8 cellular contexts compared by ENCODE assay signal in genomic region chr1:220045356-220046051, GRCh38. TPM values are rescaled to one million over a fixed set of nuclear protein-coding genes. Genes with fewer than 3 reads are reported as not detected.
DNase-seq lines count a peak whose midpoint lies in the region; ATAC-seq lines count a peak whose summit lies in the region.

No MANE protein-coding gene starts in this region.

- H3K79me2 ChIP-seq in Karpas-422 (ENCODE audit: low read length) = peaks cover 58% of the 10 kb centered on the region

- H3K9me2 ChIP-seq in Karpas-422 (replicated peaks; ENCODE audit: insufficient read depth, low read length) = no peaks in the 10 kb centered on the region

- H3K27me3 ChIP-seq in Karpas-422 (ENCODE audit: low read length) (no peaks in the 10 kb centered on the region), adipocyte (replicated peaks; ENCODE audit: control insufficient read depth, insufficient read depth, low read length) (no peaks in the 10 kb centered on the region)

- DNase-seq in activated T-cell treated with anti-CD3 and anti-CD28 coated beads, Interleukin-2, amount 50 U/mL, for 24 hours = no peak
- no peak for DNase-seq in activated T-cell treated with anti-CD3 and anti-CD28 coated beads for 4 hours
- DNase-seq in Karpas-422 = peak; percentile 65
- DNase-seq in adipocyte (ENCODE audit: low read depth) = no peak
- DNase-seq in immature natural killer cell = no peak
- DNase-seq in stimulated activated naive CD8-positive, alpha-beta T cell treated with anti-CD3 and anti-CD28 coated beads, Interleukin-15, amount 100 ng/mL, for 72 hours = no peak

- H2AFZ ChIP-seq in Karpas-422 (ENCODE audit: low read length) = no peak overlapping the region

- no peaks in the 10 kb centered on the region for H3K27me3 Mint-ChIP-seq in activated T-cell treated with anti-CD3 and anti-CD28 coated beads, Interleukin-2, amount 50 U/mL, for 24 hours
- peaks cover 4 to 13% (median 12%) of the 10 kb centered on the region in 3 donors for H3K27me3 Mint-ChIP-seq in immature natural killer cell (ENCODE audit: low read depth in 3 of 3)
- no peaks in the 10 kb centered on the region for H3K27me3 Mint-ChIP-seq in stimulated activated naive CD8-positive, alpha-beta T cell treated with anti-CD3 and anti-CD28 coated beads, Interleukin-15, amount 100 ng/mL, for 72 hours

- H3K4me2 ChIP-seq in Karpas-422 (ENCODE audit: low read depth, low read length, poor library complexity, severe bottlenecking) = peak overlapping the region; percentile 68

- H3K4me1 ChIP-seq in Karpas-422 (ENCODE audit: low read length) (peaks cover 29% of the 10 kb centered on the region), adipocyte (ENCODE audit: control insufficient read depth, insufficient read depth, low read length) (peaks cover 15% of the 10 kb centered on the region)

- H3K27ac ChIP-seq in Karpas-422 (ENCODE audit: low read length) = peak overlapping the region; percentile 72

- H3K9ac ChIP-seq in Karpas-422 (ENCODE audit: low read length) (peak overlapping the region; percentile 92), adipocyte (ENCODE audit: low read length) (peak overlapping the region; percentile 91)

- peak overlapping the region; percentile 98 for H3K27ac Mint-ChIP-seq in activated T-cell treated with anti-CD3 and anti-CD28 coated beads, Interleukin-2, amount 50 U/mL, for 24 hours
- H3K27ac Mint-ChIP-seq in immature natural killer cell = peak overlapping the region; percentile 86 to 97 (median 95)
- peak overlapping the region; percentile 98 to 100 for H3K27ac Mint-ChIP-seq in stimulated activated naive CD8-positive, alpha-beta T cell treated with anti-CD3 and anti-CD28 coated beads, Interleukin-15, amount 100 ng/mL, for 72 hours

- H3K9me3 ChIP-seq in Karpas-422 (ENCODE audit: low read length) = no peaks in the 10 kb centered on the region
- H3K9me3 ChIP-seq in adipocyte (ENCODE audit: control insufficient read depth, low read length) = no peaks in the 10 kb centered on the region

- H3K4me3 ChIP-seq in Karpas-422 (ENCODE audit: low read length) = peak overlapping the region; percentile 94
- H3K4me3 ChIP-seq in adipocyte (ENCODE audit: low read length) = peak overlapping the region; percentile 94

- peaks cover 52% of the 10 kb centered on the region for H3K36me3 Mint-ChIP-seq in activated T-cell treated with anti-CD3 and anti-CD28 coated beads, Interleukin-2, amount 50 U/mL, for 24 hours (ENCODE audit: low read depth)
- H3K36me3 Mint-ChIP-seq in immature natural killer cell = no peaks in the 10 kb centered on the region

- H4K20me1 ChIP-seq in Karpas-422 (ENCODE audit: insufficient read depth, low read depth, low read length) = no peaks in the 10 kb centered on the region; the same call in 1 of the 2 replicates

- H3K4me1 Mint-ChIP-seq in activated T-cell treated with anti-CD3 and anti-CD28 coated beads, Interleukin-2, amount 50 U/mL, for 24 hours (ENCODE audit: low read depth) = peaks cover 51% of the 10 kb centered on the region
- peaks cover 38 to 43% of the 10 kb centered on the region in 2 donors for H3K4me1 Mint-ChIP-seq in immature natural killer cell
- peaks cover 43% of the 10 kb centered on the region for H3K4me1 Mint-ChIP-seq in stimulated activated naive CD8-positive, alpha-beta T cell treated with anti-CD3 and anti-CD28 coated beads, Interleukin-15, amount 100 ng/mL, for 72 hours

- peak overlapping the region; percentile 98 for H3K4me3 Mint-ChIP-seq in activated T-cell treated with anti-CD3 and anti-CD28 coated beads, Interleukin-2, amount 50 U/mL, for 24 hours
- peak overlapping the region; percentile 89 to 97 (median 92) for H3K4me3 Mint-ChIP-seq in immature natural killer cell
- H3K4me3 Mint-ChIP-seq in stimulated activated naive CD8-positive, alpha-beta T cell treated with anti-CD3 and anti-CD28 coated beads, Interleukin-15, amount 100 ng/mL, for 72 hours = peak overlapping the region; percentile 90 to 98

- ATAC-seq in stimulated activated naive CD8-positive, alpha-beta T cell treated with anti-CD3 and anti-CD28 coated beads, Interleukin-15, amount 100 ng/mL, for 72 hours = peak; percentile 49
- ATAC-seq in HG03097 (IDR thresholded peaks at IDR 0.05; ENCODE audit: low FRiP score, unreplicated experiment) (no peak), HG02885 (IDR thresholded peaks at IDR 0.05; ENCODE audit: poor library complexity, unreplicated experiment) (no peak)

- no peaks in the 10 kb centered on the region; the same call in 1 of the 2 replicates for H3K36me3 ChIP-seq in Karpas-422 (ENCODE audit: insufficient read depth, low read length)
- H3K36me3 ChIP-seq in adipocyte (ENCODE audit: control insufficient read depth, insufficient read depth, low read length, severe bottlenecking) = peaks cover 8% of the 10 kb centered on the region

- no peaks in the 10 kb centered on the region for H3K9me3 Mint-ChIP-seq in activated T-cell treated with anti-CD3 and anti-CD28 coated beads, Interleukin-2, amount 50 U/mL, for 24 hours
- no peaks in the 10 kb centered on the region for H3K9me3 Mint-ChIP-seq in immature natural killer cell
- H3K9me3 Mint-ChIP-seq in stimulated activated naive CD8-positive, alpha-beta T cell treated with anti-CD3 and anti-CD28 coated beads, Interleukin-15, amount 100 ng/mL, for 72 hours = no peaks in the 10 kb centered on the region

RNA-seq across cellular contexts. Expression of gene EPRS1, which starts 0.8 kb away (rescaled TPM):
- 113 and 187 TPM in 2 replicates for total RNA-seq in Karpas-422 (2014; rRNA removed; shearing (Covaris generic); ENCODE audit: low replicate concordance)
- polyA plus RNA-seq in immature natural killer cell = 10 to 100 TPM; 36.1 to 51.8 (median 39.6) TPM

RNA-seq across cellular contexts. Expression of gene BPNT1, which starts 44.1 kb away (rescaled TPM):
- 65.3 and 69.1 TPM in 2 replicates for total RNA-seq in Karpas-422 (2014; rRNA removed; shearing (Covaris generic); ENCODE audit: low replicate concordance)
- polyA plus RNA-seq in immature natural killer cell = 10 to 100 TPM; 13.9 to 19.0 (median 15.3) TPM

RNA-seq across cellular contexts. Expression of gene IARS2, which starts 48.4 kb away (rescaled TPM):
- total RNA-seq in Karpas-422 (2014; rRNA removed; shearing (Covaris generic); ENCODE audit: low replicate concordance) = 68.3 and 79.8 TPM in 2 replicates
- polyA plus RNA-seq in immature natural killer cell = 10 to 100 TPM; 44.9 to 76.8 (median 57.3) TPM
